ENCODE assay signal across 1 cellular context in the genomic region with DNA sequence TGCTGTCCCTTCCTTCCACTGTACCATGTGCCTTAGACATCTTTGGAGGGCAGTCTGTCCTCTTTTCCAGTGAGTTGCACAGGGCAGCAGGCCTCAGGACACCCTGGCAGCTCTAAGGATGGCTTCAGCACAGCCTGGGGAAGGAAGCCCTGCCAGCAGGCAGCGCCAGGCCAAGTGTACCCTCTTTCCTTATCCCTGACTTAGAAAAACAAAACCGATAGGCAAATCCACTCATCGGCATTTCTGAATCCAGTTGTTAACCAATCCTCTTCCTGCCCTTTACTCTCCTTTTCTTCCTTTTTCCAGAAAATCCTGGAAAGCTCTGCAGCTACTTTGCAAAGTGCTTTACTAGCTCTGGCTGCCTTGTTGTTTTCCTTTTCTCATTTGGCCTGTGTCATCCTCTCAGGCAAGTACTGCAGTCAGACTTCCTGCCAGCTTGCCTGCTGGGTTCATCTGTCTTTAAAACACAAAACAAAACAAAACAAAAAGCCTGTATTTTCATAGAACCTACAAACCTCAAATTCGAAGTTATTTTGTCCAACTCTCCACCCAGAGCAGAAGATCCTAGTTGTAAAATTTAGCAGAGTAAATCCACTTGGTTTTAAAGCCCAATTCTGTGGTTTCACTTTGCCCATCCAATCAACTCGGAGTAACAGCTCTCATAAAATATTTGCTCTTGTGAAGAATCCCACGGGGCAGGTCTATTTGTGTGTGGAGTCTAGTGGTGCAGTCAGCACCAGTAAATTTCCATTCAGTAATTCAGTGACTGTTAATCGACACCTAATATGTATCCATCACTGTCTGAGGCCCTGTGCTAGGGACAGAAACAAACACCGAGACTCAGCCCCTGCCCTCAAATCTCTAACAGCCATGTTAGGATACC.
TF ChIP-seq lines count a peak whose summit lies in the region.

No MANE protein-coding gene starts in this region.

TF ChIP-seq in HCT116, 20 proteins besides CTCF, POLR2A, EP300 and RAD21:
- TF ChIP-seq FOSL1 (IDR thresholded peaks at IDR 0.05; ENCODE audit: low read depth) (no peak), YY1 (IDR thresholded peaks at IDR 0.05; ENCODE audit: extremely low read depth, insufficient replicate concordance, low read depth, low read length) (no peak), ZFX (IDR thresholded peaks at IDR 0.05) (no peak), TCF7L2 (IDR thresholded peaks at IDR 0.05; ENCODE audit: borderline replicate concordance, extremely low read depth, insufficient read depth, insufficient read length) (no peak), REST (IDR thresholded peaks at IDR 0.05; ENCODE audit: low read depth) (no peak), ELF1 (IDR thresholded peaks at IDR 0.05; ENCODE audit: borderline replicate concordance, low read depth) (no peak), ATF3 (IDR thresholded peaks at IDR 0.05) (no peak), EZH2 (IDR thresholded peaks at IDR 0.05) (no peak), SRF (IDR thresholded peaks at IDR 0.05; ENCODE audit: low read depth) (no peak), POLR2AphosphoS5 (IDR thresholded peaks at IDR 0.05; ENCODE audit: low read depth, low read length) (no peak), ZNF274 (IDR thresholded peaks at IDR 0.05; ENCODE audit: low read depth, low read length) (no peak), SIN3A (IDR thresholded peaks at IDR 0.05; ENCODE audit: low read depth) (no peak), CBX3 (IDR thresholded peaks at IDR 0.05; ENCODE audit: low read depth) (no peak), EZH2phosphoT487 (IDR thresholded peaks at IDR 0.05; ENCODE audit: borderline replicate concordance) (no peak), EGR1 (IDR thresholded peaks at IDR 0.05; ENCODE audit: low read depth) (no peak), CEBPB (IDR thresholded peaks at IDR 0.05; ENCODE audit: low read depth) (no peak), MAX (IDR thresholded peaks at IDR 0.05) (no peak)
- TF ChIP-seq, protein P1, sequence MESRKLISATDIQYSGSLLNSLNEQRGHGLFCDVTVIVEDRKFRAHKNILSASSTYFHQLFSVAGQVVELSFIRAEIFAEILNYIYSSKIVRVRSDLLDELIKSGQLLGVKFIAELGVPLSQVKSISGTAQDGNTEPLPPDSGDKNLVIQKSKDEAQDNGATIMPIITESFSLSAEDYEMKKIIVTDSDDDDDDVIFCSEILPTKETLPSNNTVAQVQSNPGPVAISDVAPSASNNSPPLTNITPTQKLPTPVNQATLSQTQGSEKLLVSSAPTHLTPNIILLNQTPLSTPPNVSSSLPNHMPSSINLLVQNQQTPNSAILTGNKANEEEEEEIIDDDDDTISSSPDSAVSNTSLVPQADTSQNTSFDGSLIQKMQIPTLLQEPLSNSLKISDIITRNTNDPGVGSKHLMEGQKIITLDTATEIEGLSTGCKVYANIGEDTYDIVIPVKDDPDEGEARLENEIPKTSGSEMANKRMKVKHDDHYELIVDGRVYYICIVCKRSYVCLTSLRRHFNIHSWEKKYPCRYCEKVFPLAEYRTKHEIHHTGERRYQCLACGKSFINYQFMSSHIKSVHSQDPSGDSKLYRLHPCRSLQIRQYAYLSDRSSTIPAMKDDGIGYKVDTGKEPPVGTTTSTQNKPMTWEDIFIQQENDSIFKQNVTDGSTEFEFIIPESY (IDR thresholded peaks at IDR 0.05; ENCODE audit: extremely low read depth, insufficient replicate concordance, low read length) = no peak
